ENCODE assay signal across 8 cellular contexts in the genomic region with DNA sequence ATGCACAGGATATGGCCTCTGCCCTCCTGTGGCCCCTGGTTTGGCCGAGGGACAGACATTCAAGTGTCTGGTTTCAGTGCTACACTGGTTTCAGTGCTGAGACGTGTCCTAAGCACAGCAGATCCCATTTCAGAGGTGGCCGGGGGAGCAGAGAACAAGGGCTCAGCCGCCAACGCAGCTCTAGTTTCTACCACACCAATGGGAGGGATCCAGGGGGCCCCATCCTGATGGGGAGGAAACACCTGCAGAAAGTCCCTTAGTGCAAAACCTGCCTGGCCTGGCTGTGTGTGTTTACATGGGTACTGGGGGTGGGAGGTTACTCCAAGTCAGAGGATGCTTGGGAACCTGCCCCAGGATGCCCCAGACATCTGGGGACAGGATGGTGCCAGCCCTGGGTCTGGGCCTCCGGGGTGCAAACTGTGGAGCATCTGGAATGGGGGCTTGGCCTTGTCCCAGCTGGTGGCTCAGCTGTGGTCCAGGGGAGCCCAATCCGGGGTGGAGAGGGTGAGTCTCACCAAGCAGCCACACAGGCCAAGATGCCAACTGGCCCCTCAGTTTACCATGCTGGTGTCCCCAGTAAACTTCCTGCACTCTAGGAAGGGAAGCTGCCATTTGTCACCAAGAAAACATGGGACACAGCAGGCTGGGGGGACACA. TPM values are rescaled to one million over a fixed set of nuclear protein-coding genes. Genes with fewer than 3 reads are reported as not detected.
DNase-seq lines count a peak whose midpoint lies in the region; ATAC-seq and TF ChIP-seq lines count a peak whose summit lies in the region.
"Not testable (repeated sequence)": the region's sequence is repeated elsewhere in the genome, so short reads cannot be mapped to it uniquely, and the experiment has no call there.

No MANE protein-coding gene starts in this region.

- peaks cover 3 to 39% of the 10 kb centered on the region in 2 donors for H3K36me3 ChIP-seq in psoas muscle (ENCODE audit: insufficient read depth in 1 of 2, low read depth in 1 of 2)

- ATAC-seq in CD4-positive, alpha-beta T cell (ENCODE audit: poor library complexity), result peak; percentile 51
- ATAC-seq in GM18867 (IDR thresholded peaks at IDR 0.05; ENCODE audit: unreplicated experiment), result peak; percentile 49
- ATAC-seq in GM21423 (IDR thresholded peaks at IDR 0.05; ENCODE audit: unreplicated experiment), result peak; percentile 57
- peak; percentile 81 for ATAC-seq in HG02870 (IDR thresholded peaks at IDR 0.05; ENCODE audit: unreplicated experiment)
- ATAC-seq in HG03558 (IDR thresholded peaks at IDR 0.05; ENCODE audit: extremely low read depth, unreplicated experiment), result peak; percentile 61
- ATAC-seq in activated CD4-positive, alpha-beta T cell treated with anti-CD3 and anti-CD28 coated beads for 36 hours, result peak; percentile 62
- ATAC-seq in central memory CD8-positive, alpha-beta T cell (replicated peaks; ENCODE audit: extremely low read depth, poor library complexity, severe bottlenecking), result peak; percentile 14
- ATAC-seq in psoas muscle, result peak; percentile 41 to 55 (median 53)

- not testable (repeated sequence) for DNase-seq in CD4-positive, alpha-beta T cell; central memory CD8-positive, alpha-beta T cell (ENCODE audit: low spot score in 2 of 2); psoas muscle
- DNase-seq in activated CD4-positive, alpha-beta T cell treated with anti-CD3 and anti-CD28 coated beads for 36 hours, result peak; percentile 68

- POLR2A ChIA-PET in CD4-positive, alpha-beta T cell (lab: Charles Lee); activated CD4-positive, alpha-beta T cell treated with anti-CD3 and anti-CD28 coated beads for 36 hours (lab: Charles Lee): not testable (repeated sequence)

- H3K27ac Mint-ChIP-seq in CD4-positive, alpha-beta T cell, result peak overlapping the region; percentile 65
- not testable (repeated sequence) for H3K27ac Mint-ChIP-seq in activated CD4-positive, alpha-beta T cell treated with anti-CD3 and anti-CD28 coated beads for 36 hours; central memory CD8-positive, alpha-beta T cell (ENCODE audit: low read depth)

- not testable (repeated sequence) for H3K9me3 Mint-ChIP-seq in CD4-positive, alpha-beta T cell; activated CD4-positive, alpha-beta T cell treated with anti-CD3 and anti-CD28 coated beads for 36 hours (ENCODE audit: low read depth); central memory CD8-positive, alpha-beta T cell

- H3K4me3 Mint-ChIP-seq in CD4-positive, alpha-beta T cell; activated CD4-positive, alpha-beta T cell treated with anti-CD3 and anti-CD28 coated beads for 36 hours; central memory CD8-positive, alpha-beta T cell: not testable (repeated sequence)

- H3K27ac ChIP-seq in CD4-positive, alpha-beta T cell (ENCODE audit: low read depth, low read length), result not testable (repeated sequence)
- peak overlapping the region; percentile 41 for H3K27ac ChIP-seq in psoas muscle

- peaks cover 33% of the 10 kb centered on the region for H3K36me3 Mint-ChIP-seq in CD4-positive, alpha-beta T cell (ENCODE audit: low read depth)
- not testable (repeated sequence) for H3K36me3 Mint-ChIP-seq in activated CD4-positive, alpha-beta T cell treated with anti-CD3 and anti-CD28 coated beads for 36 hours (ENCODE audit: low read depth)
- peaks cover 23% of the 10 kb centered on the region for H3K36me3 Mint-ChIP-seq in central memory CD8-positive, alpha-beta T cell (ENCODE audit: insufficient read depth)

- intact Hi-C loops in CD4-positive, alpha-beta T cell (cut with DNase I, micrococcal nuclease); activated CD4-positive, alpha-beta T cell treated with anti-CD3 and anti-CD28 coated beads for 36 hours (cut with DNase I, micrococcal nuclease); psoas muscle (cut with DNase I): not testable (repeated sequence)

- H3K4me1 ChIP-seq in psoas muscle, result peaks cover 18% of the 10 kb centered on the region

- TF ChIP-seq CTCF in CD4-positive, alpha-beta T cell (IDR thresholded peaks at IDR 0.05); psoas muscle (IDR thresholded peaks at IDR 0.05): not testable (repeated sequence)

- WGBS in psoas muscle, 3 donors, result 12 to 26% (median 19%) methylated on average over 6 to 7 of the region's 7 CpGs

- CTCF ChIA-PET in CD4-positive, alpha-beta T cell (lab: Charles Lee), result not testable (repeated sequence)
- CTCF ChIA-PET in activated CD4-positive, alpha-beta T cell treated with anti-CD3 and anti-CD28 coated beads for 36 hours (lab: Charles Lee), result interaction anchor here (0.5 to 1.2 kb wide), 2 partner anchors 10 to 490 kb away, joined by 3 to 5 read pairs; no protein-coding TSS in a partner anchor

- not testable (repeated sequence) for H3K9me3 ChIP-seq in CD4-positive, alpha-beta T cell (ENCODE audit: control insufficient read depth, low read length); psoas muscle

- H3K4me3 ChIP-seq in psoas muscle, result not testable (repeated sequence)

- not testable (repeated sequence) for H3K27me3 ChIP-seq in CD4-positive, alpha-beta T cell (ENCODE audit: control insufficient read depth, insufficient read depth, low read length); psoas muscle (ENCODE audit: insufficient read depth in 3 of 3, low read length in 2 of 3)

- H3K27me3 Mint-ChIP-seq in CD4-positive, alpha-beta T cell; activated CD4-positive, alpha-beta T cell treated with anti-CD3 and anti-CD28 coated beads for 36 hours; central memory CD8-positive, alpha-beta T cell: not testable (repeated sequence)

- H3K4me1 Mint-ChIP-seq in CD4-positive, alpha-beta T cell (ENCODE audit: low read depth); central memory CD8-positive, alpha-beta T cell: not testable (repeated sequence)
- peaks cover 17% of the 10 kb centered on the region for H3K4me1 Mint-ChIP-seq in activated CD4-positive, alpha-beta T cell treated with anti-CD3 and anti-CD28 coated beads for 36 hours

RNA-seq across cellular contexts. Expression of gene ARHGAP27, which starts 8.3 kb away (rescaled TPM):
- 10 to 100 TPM; 33.3 to 35.2 TPM for total RNA-seq in CD4-positive, alpha-beta T cell
- 10 to 100 TPM; 43.2 to 43.5 TPM for total RNA-seq in activated CD4-positive, alpha-beta T cell treated with anti-CD3 and anti-CD28 coated beads for 36 hours
- total RNA-seq in psoas muscle, result 1 to 10 TPM; 4.8 to 8.1 (median 6.7) TPM
- polyA plus RNA-seq in psoas muscle, result 1 to 10 TPM; 3.4 to 8.9 (median 3.5) TPM

RNA-seq across cellular contexts. Expression of gene PLEKHM1, which starts 49.5 kb away (rescaled TPM):
- 100 to 1,000 TPM; 108 to 118 TPM for total RNA-seq in CD4-positive, alpha-beta T cell
- 10 to 100 TPM; 20.4 to 21.2 TPM for total RNA-seq in activated CD4-positive, alpha-beta T cell treated with anti-CD3 and anti-CD28 coated beads for 36 hours
- total RNA-seq in psoas muscle, result 10 to 100 TPM; 21.8 to 47.6 (median 36.0) TPM
- 10 to 100 TPM; 13.0 to 25.5 (median 23.9) TPM for polyA plus RNA-seq in psoas muscle

Comparison
In these comparisons a context has a peak if more than half of its experiments do, and no peak if none do; other contexts are left out.
1. ATAC-seq: peak in every context shown above with its lines; median percentile 81 in HG02870; 62 in activated CD4-positive, alpha-beta T cell treated with anti-CD3 and anti-CD28 coated beads for 36 hours; 61 in HG03558; 57 in GM21423; 53 in psoas muscle; 51 in CD4-positive, alpha-beta T cell; 49 in GM18867; 14 in central memory CD8-positive, alpha-beta T cell.